Comparison of ENCODE assay signal across 13 cellular contexts in genomic region chrX:2715066-2715600, GRCh38. TPM values are rescaled to one million over a fixed set of nuclear protein-coding genes. Genes with fewer than 3 reads are reported as not detected.
DNase-seq lines count a peak whose midpoint lies in the region; ATAC-seq and TF ChIP-seq lines count a peak whose summit lies in the region.
"Had no signal": no experiment of that assay in that cellular context is flagged by ENCODE, and none has a peak within 500 bp of the region (broad histone marks: within the 10 kb centered on the region; RNA-seq: fewer than 3 reads in every experiment).

No MANE protein-coding gene starts in this region.

- H3K27ac Mint-ChIP-seq in WTC11 (peak overlapping the region; percentile 36; the same call in 1 of the 2 replicates), immature natural killer cell (peak overlapping the region in 5 of 6 donors; percentile 23 to 74 (median 33))

- no peaks in the 10 kb centered on the region for H3K9me3 Mint-ChIP-seq in WTC11
- H3K9me3 Mint-ChIP-seq in immature natural killer cell = no peaks in the 10 kb centered on the region

- no peaks in the 10 kb centered on the region for H3K27me3 Mint-ChIP-seq in WTC11 (ENCODE audit: low read depth)
- H3K27me3 Mint-ChIP-seq in immature natural killer cell (ENCODE audit: low read depth in 3 of 3) = peaks cover 0 to 2% (median 0%) of the 10 kb centered on the region in 3 donors

- H3K4me3 ChIP-seq in BE2C (ENCODE audit: low read depth, low read length) = no peak overlapping the region
- H3K4me3 ChIP-seq: body of pancreas, ovary had no signal

- H3K4me1 ChIP-seq in BE2C = no peaks in the 10 kb centered on the region

- H3K4me1 Mint-ChIP-seq in WTC11 (peaks cover 12% of the 10 kb centered on the region), immature natural killer cell (peaks cover 25 to 40% of the 10 kb centered on the region in 2 donors)

- CTCF ChIA-PET in WTC11 (lab: Charles Lee) = no interaction called here

- no peak for TF ChIP-seq CTCF in WTC11 (IDR thresholded peaks at IDR 0.05)
- no peak for TF ChIP-seq CTCF in BE2C (IDR thresholded peaks at IDR 0.05; ENCODE audit: low read depth, low read length)

- POLR2A ChIA-PET in WTC11 (lab: Charles Lee) = no interaction called here

- no peaks in the 10 kb centered on the region for H3K36me3 ChIP-seq in BE2C
- H3K36me3 ChIP-seq: ovary had no signal

- H3K36me3 Mint-ChIP-seq in WTC11 (peaks cover 9% of the 10 kb centered on the region), immature natural killer cell (peaks cover 14 to 28% (median 18%) of the 10 kb centered on the region in 3 donors)

- DNase-seq in cardiac septum (ENCODE audit: low spot score) (peak; percentile 71), left ventricle myocardium superior (no peak), WTC11 (ENCODE audit: low spot score) (no peak), immature natural killer cell (no peak), BE2C (no peak)
- DNase-seq: activated naive CD4-positive, alpha-beta T cell; body of pancreas; NCI-H1930; NCI-H446 treated with DMSO at 0.1 percent for 48 hours; ovary had no signal

- no peaks in the 10 kb centered on the region for H3K9me3 ChIP-seq in BE2C
- H3K9me3 ChIP-seq: body of pancreas, ovary had no signal

- intact Hi-C loops in cardiac septum (cut with DNase I) = no loop called here
- intact Hi-C loops in left ventricle myocardium superior (cut with micrococcal nuclease) = no loop called here

- H3K4me3 Mint-ChIP-seq in WTC11 (no peak overlapping the region), immature natural killer cell (peak overlapping the region in 1 of 5 donors; percentile 33)

- no peak for ATAC-seq in left ventricle myocardium superior
- ATAC-seq in WTC11 = peak; percentile 26; the same call in 1 of the 2 replicates
- no peak for ATAC-seq in esophagus mucosa
- ATAC-seq in GM21526 (IDR thresholded peaks at IDR 0.05; ENCODE audit: low FRiP score, unreplicated experiment) = no peak
- ATAC-seq: body of pancreas had no signal

- no peaks in the 10 kb centered on the region for H3K27me3 ChIP-seq in BE2C
- H3K27me3 ChIP-seq: body of pancreas, ovary had no signal

TF ChIP-seq in WTC11, 78 proteins besides CTCF, POLR2A, EP300 and RAD21 (continues in another document):
- TF ChIP-seq, protein P1, sequence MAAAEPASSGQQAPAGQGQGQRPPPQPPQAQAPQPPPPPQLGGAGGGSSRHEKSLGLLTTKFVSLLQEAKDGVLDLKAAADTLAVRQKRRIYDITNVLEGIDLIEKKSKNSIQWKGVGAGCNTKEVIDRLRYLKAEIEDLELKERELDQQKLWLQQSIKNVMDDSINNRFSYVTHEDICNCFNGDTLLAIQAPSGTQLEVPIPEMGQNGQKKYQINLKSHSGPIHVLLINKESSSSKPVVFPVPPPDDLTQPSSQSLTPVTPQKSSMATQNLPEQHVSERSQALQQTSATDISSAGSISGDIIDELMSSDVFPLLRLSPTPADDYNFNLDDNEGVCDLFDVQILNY (CRISPR knock-in tag; IDR thresholded peaks at IDR 0.05) = no peak
- no peak for TF ChIP-seq ZNF138 (CRISPR knock-in tag; conservative IDR thresholded peaks at IDR 0.05)
- no peak for TF ChIP-seq ZNF219 (CRISPR knock-in tag; IDR thresholded peaks at IDR 0.05; ENCODE audit: borderline replicate concordance)
- TF ChIP-seq FOXJ3 (CRISPR knock-in tag; IDR thresholded peaks at IDR 0.05; ENCODE audit: borderline replicate concordance) = no peak
- no peak for TF ChIP-seq ZNF425 (CRISPR knock-in tag; conservative IDR thresholded peaks at IDR 0.05)
- TF ChIP-seq MYBL2 (CRISPR knock-in tag; IDR thresholded peaks at IDR 0.05) = no peak
- no peak for TF ChIP-seq TP53 (CRISPR knock-in tag; IDR thresholded peaks at IDR 0.05)
- TF ChIP-seq PRDM15 (CRISPR knock-in tag; IDR thresholded peaks at IDR 0.05) = no peak
- no peak for TF ChIP-seq CBFB (CRISPR knock-in tag; IDR thresholded peaks at IDR 0.05; ENCODE audit: low read depth)
- no peak for TF ChIP-seq IRF1 (CRISPR knock-in tag; IDR thresholded peaks at IDR 0.05)
- no peak for TF ChIP-seq ZNF232 (CRISPR knock-in tag; IDR thresholded peaks at IDR 0.05)
- TF ChIP-seq, protein P2, sequence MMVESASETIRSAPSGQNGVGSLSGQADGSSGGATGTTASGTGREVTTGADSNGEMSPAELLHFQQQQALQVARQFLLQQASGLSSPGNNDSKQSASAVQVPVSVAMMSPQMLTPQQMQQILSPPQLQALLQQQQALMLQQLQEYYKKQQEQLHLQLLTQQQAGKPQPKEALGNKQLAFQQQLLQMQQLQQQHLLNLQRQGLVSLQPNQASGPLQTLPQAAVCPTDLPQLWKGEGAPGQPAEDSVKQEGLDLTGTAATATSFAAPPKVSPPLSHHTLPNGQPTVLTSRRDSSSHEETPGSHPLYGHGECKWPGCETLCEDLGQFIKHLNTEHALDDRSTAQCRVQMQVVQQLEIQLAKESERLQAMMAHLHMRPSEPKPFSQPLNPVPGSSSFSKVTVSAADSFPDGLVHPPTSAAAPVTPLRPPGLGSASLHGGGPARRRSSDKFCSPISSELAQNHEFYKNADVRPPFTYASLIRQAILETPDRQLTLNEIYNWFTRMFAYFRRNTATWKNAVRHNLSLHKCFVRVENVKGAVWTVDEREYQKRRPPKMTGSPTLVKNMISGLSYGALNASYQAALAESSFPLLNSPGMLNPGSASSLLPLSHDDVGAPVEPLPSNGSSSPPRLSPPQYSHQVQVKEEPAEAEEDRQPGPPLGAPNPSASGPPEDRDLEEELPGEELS (CRISPR knock-in tag; IDR thresholded peaks at IDR 0.05) = no peak

RNA-seq across cellular contexts. Expression of gene CD99, which starts 24.0 kb away (rescaled TPM):
- 327 TPM for total RNA-seq in cardiac septum
- total RNA-seq in left ventricle myocardium superior = 360 TPM
- 72.1 to 77.9 TPM (median 73.6 TPM) in 3 replicates for total RNA-seq in WTC11 (2021)
- polyA plus RNA-seq in immature natural killer cell = 100 to 1,000 TPM; 479 to 672 (median 543) TPM
- 100 TPM for total RNA-seq in esophagus mucosa
- polyA plus RNA-seq in BE2C (2012; ENCODE audit: insufficient read depth, insufficient read length, low read depth) = 0.99 TPM

RNA-seq across cellular contexts. Expression of gene XG, which starts 36.7 kb away (rescaled TPM):
- total RNA-seq in cardiac septum (2.6 TPM), left ventricle myocardium superior (0.32 TPM), WTC11 (2021) (0.78 to 1.0 TPM (median 1.0 TPM) in 3 replicates), esophagus mucosa (14.2 TPM)
- not detected for polyA plus RNA-seq in immature natural killer cell
- not detected for polyA plus RNA-seq in BE2C (2012; ENCODE audit: insufficient read depth, insufficient read length, low read depth)
- total RNA-seq: RPMI7951 had no signal
